In genomic region chr12:48865441-48866290, GRCh38 we compare ENCODE assay signal across 8 cellular contexts. TPM values are rescaled to one million over a fixed set of nuclear protein-coding genes. Genes with fewer than 3 reads are reported as not detected.
DNase-seq lines count a peak whose midpoint lies in the region; ATAC-seq and FAIRE-seq lines count a peak whose summit lies in the region.

TSS of gene RND1 (minus strand) at chr12:48865870. CDS start at chr12:48865767, 103 bp downstream.

- in situ Hi-C loops in Caki2 (cut with HindIII; ENCODE audit: low pct_unique_long_range_greater_than_20kb, low sequenced_read_pairs): no loop called here

- DNase-seq in Caki2 (ENCODE audit: low read depth) (peak; percentile 94), HTR-8/SVneo (ENCODE audit: insufficient read length, low spot score) (peak; percentile 96), NOMO-1 treated with DMSO at 0.1 percent for 48 hours (lab: John Stamatoyannopoulos, UW; ENCODE audit: unreplicated experiment) (peak; percentile 84), mesenteric fat pad (ENCODE audit: low spot score) (peak; percentile 92)
- DNase-seq in activated CD8-positive, alpha-beta memory T cell treated with anti-CD3 and anti-CD28 coated beads, Interleukin-2, amount 50 U/mL, for 4 hours: peak; percentile 80
- DNase-seq in stimulated activated CD8-positive, alpha-beta memory T cell treated with anti-CD3 and anti-CD28 coated beads, Interleukin-15, amount 100 ng/mL, for 1 hour (ENCODE audit: low read depth): peak; percentile 58

- peak; percentile 94 for ATAC-seq in GM21381 (IDR thresholded peaks at IDR 0.05; ENCODE audit: unreplicated experiment)

- FAIRE-seq in HTR-8/SVneo (lab: Jason Lieb, UNC) (peak; percentile 86), endometrium (lab: Jason Lieb, UNC) (peak; percentile 87)

RNA-seq across cellular contexts. Expression of gene RND1, which starts in this region (rescaled TPM):
- total RNA-seq in Caki2 (2014; rRNA removed; shearing (Covaris generic); ENCODE audit: low replicate concordance): 0.57 and 0.96 TPM in 2 replicates
- total RNA-seq in mesenteric fat pad: 4.7 TPM

Comparison
In these comparisons a context has a peak if more than half of its experiments do, and no peak if none do; other contexts are left out.
1. Peak in every context shown above with its lines: DNase-seq and ATAC-seq.
2. Peak in DNase-seq in Caki2; RNA of the gene not detected or under 1 TPM.